Comparison of ENCODE assay signal across 17 cellular contexts in genomic region chr11:69922596-69923111, GRCh38.
DNase-seq lines count a peak whose midpoint lies in the region; ATAC-seq and TF ChIP-seq lines count a peak whose summit lies in the region.
"Had no signal": no experiment of that assay in that cellular context is flagged by ENCODE, and none has a peak within 500 bp of the region (broad histone marks: within the 10 kb centered on the region; RNA-seq: fewer than 3 reads in every experiment).

No MANE protein-coding gene starts in this region.

- no peak for ATAC-seq in activated naive CD4-positive, alpha-beta T cell treated with anti-CD3 and anti-CD28 coated beads, Interleukin-2, amount 50 U/mL, for 72 hours
- ATAC-seq in upper lobe of right lung = no peak

- peaks cover 12% of the 10 kb centered on the region for H3K27me3 ChIP-seq in iPS-15b (ENCODE audit: control insufficient read depth, insufficient read depth, low read length)
- peaks cover 7% of the 10 kb centered on the region for H3K27me3 ChIP-seq in upper lobe of right lung
- H3K27me3 ChIP-seq: Peyer's patch had no signal

- CTCF ChIA-PET in activated naive CD4-positive, alpha-beta T cell treated with anti-CD3 and anti-CD28 coated beads, Interleukin-2, amount 10 ng/mL, durations not matched to agents 7 days and 5 days (lab: Charles Lee) = interaction anchor here (1.4 kb wide), 1 partner anchor 12 kb away, joined by 3 read pairs; no protein-coding TSS in a partner anchor

- H3K4me1 ChIP-seq in iPS-15b (ENCODE audit: control insufficient read depth, insufficient read depth, low read length) (no peaks in the 10 kb centered on the region), upper lobe of right lung (peaks cover 17% of the 10 kb centered on the region)

- H3K4me3 ChIP-seq in iPS-15b (ENCODE audit: low read depth, low read length) = no peak overlapping the region
- no peak overlapping the region for H3K4me3 ChIP-seq in upper lobe of right lung
- H3K4me3 ChIP-seq: Peyer's patch had no signal

- no peak for TF ChIP-seq CTCF in upper lobe of right lung (IDR thresholded peaks at IDR 0.05)

- H3K4me1 Mint-ChIP-seq in activated naive CD4-positive, alpha-beta T cell treated with anti-CD3 and anti-CD28 coated beads, Interleukin-2, amount 10 ng/mL, durations not matched to agents 7 days and 5 days = peaks cover 4% of the 10 kb centered on the region

- H3K27ac ChIP-seq in upper lobe of right lung = no peak overlapping the region
- H3K27ac ChIP-seq: Peyer's patch had no signal

- H3K9me3 Mint-ChIP-seq in activated naive CD4-positive, alpha-beta T cell treated with anti-CD3 and anti-CD28 coated beads, Interleukin-2, amount 10 ng/mL, durations not matched to agents 7 days and 5 days = no peaks in the 10 kb centered on the region
- H3K9me3 Mint-ChIP-seq in activated naive CD4-positive, alpha-beta T cell treated with anti-CD3 and anti-CD28 coated beads, Interleukin-2, amount 50 U/mL, for 72 hours = no peaks in the 10 kb centered on the region

- H3K9ac ChIP-seq in iPS-15b (ENCODE audit: low read depth, low read length) = peak overlapping the region; percentile 12

- no peaks in the 10 kb centered on the region for H3K36me3 Mint-ChIP-seq in activated naive CD4-positive, alpha-beta T cell treated with anti-CD3 and anti-CD28 coated beads, Interleukin-2, amount 10 ng/mL, durations not matched to agents 7 days and 5 days
- H3K36me3 Mint-ChIP-seq in activated naive CD4-positive, alpha-beta T cell treated with anti-CD3 and anti-CD28 coated beads, Interleukin-2, amount 50 U/mL, for 72 hours = no peaks in the 10 kb centered on the region
- H3K36me3 Mint-ChIP-seq: CD4-positive, alpha-beta memory T cell had no signal

- peak; percentile 6 for DNase-seq in activated naive CD4-positive, alpha-beta T cell treated with anti-CD3 and anti-CD28 coated beads, Interleukin-2, amount 10 ng/mL, durations not matched to agents 7 days and 5 days
- DNase-seq in activated naive CD4-positive, alpha-beta T cell treated with anti-CD3 and anti-CD28 coated beads, Interleukin-2, amount 50 U/mL, for 72 hours (ENCODE audit: low spot score in 2 of 2) = no peak
- peak; percentile 66 for DNase-seq in posterior vena cava (ENCODE audit: low spot score)
- peak; percentile 34 for DNase-seq in upper lobe of right lung
- no peak for DNase-seq in stimulated activated CD4-positive, alpha-beta T cell treated with anti-CD3 and anti-CD28 coated beads, Interleukin-2, amount 100 ng/mL, for 24 hours
- DNase-seq in amniotic stem cell (lab: John Stamatoyannopoulos, UW) = no peak
- DNase-seq in activated CD4-positive, alpha-beta T cell treated with anti-CD3 and anti-CD28 coated beads for 4 hours = no peak
- DNase-seq: CD4-positive, alpha-beta memory T cell; GF-D8; KBM-7; NCI-H1105 treated with DMSO at 0.1 percent for 48 hours; NCI-H1694; NCI-H2081 treated with DMSO at 0.1 percent for 48 hours; NCI-H748 treated with DMSO at 0.1 percent for 48 hours; NK-92 treated with Interleukin-12 subunit alpha and Interleukin-12 subunit beta, amount 100 ng/mL, for 24 hours had no signal

- H3K9me3 ChIP-seq in iPS-15b (ENCODE audit: control insufficient read depth, insufficient read depth, low read length) (no peaks in the 10 kb centered on the region), upper lobe of right lung (no peaks in the 10 kb centered on the region)
- H3K9me3 ChIP-seq: Peyer's patch had no signal

- no peak overlapping the region for H3K4me3 Mint-ChIP-seq in activated naive CD4-positive, alpha-beta T cell treated with anti-CD3 and anti-CD28 coated beads, Interleukin-2, amount 10 ng/mL, durations not matched to agents 7 days and 5 days
- H3K4me3 Mint-ChIP-seq: CD4-positive, alpha-beta memory T cell had no signal

- peaks cover 67% of the 10 kb centered on the region for H3K27me3 Mint-ChIP-seq in activated naive CD4-positive, alpha-beta T cell treated with anti-CD3 and anti-CD28 coated beads, Interleukin-2, amount 10 ng/mL, durations not matched to agents 7 days and 5 days

- intact Hi-C loops in posterior vena cava (cut with DNase I) (loop anchor here (5.0 to 10.0 kb wide), 2 partner anchors 150 to 152 kb away; partner anchors contain the start of gene ANO1 (in 1 of the 2)), upper lobe of right lung (cut with DNase I) (loop anchor here (5.0 kb wide), 1 partner anchor 270 kb away; no protein-coding TSS in a partner anchor)

- H3K36me3 ChIP-seq in iPS-15b (ENCODE audit: control insufficient read depth, insufficient read depth, low read length) = no peaks in the 10 kb centered on the region
- H3K36me3 ChIP-seq in upper lobe of right lung = no peaks in the 10 kb centered on the region
- H3K36me3 ChIP-seq: Peyer's patch had no signal

- H3K27ac Mint-ChIP-seq in activated naive CD4-positive, alpha-beta T cell treated with anti-CD3 and anti-CD28 coated beads, Interleukin-2, amount 10 ng/mL, durations not matched to agents 7 days and 5 days = no peak overlapping the region
- H3K27ac Mint-ChIP-seq in activated naive CD4-positive, alpha-beta T cell treated with anti-CD3 and anti-CD28 coated beads, Interleukin-2, amount 50 U/mL, for 72 hours = no peak overlapping the region
- H3K27ac Mint-ChIP-seq: CD4-positive, alpha-beta memory T cell had no signal

Comparison
In these comparisons a context has a peak if more than half of its experiments do, and no peak if none do; other contexts are left out.
1. DNase-seq: peak in activated naive CD4-positive, alpha-beta T cell treated with anti-CD3 and anti-CD28 coated beads, Interleukin-2, amount 10 ng/mL, durations not matched to agents 7 days and 5 days (single experiment), posterior vena cava (single experiment) and upper lobe of right lung (single experiment); none in activated naive CD4-positive, alpha-beta T cell treated with anti-CD3 and anti-CD28 coated beads, Interleukin-2, amount 50 U/mL, for 72 hours (0 of 2), stimulated activated CD4-positive, alpha-beta T cell treated with anti-CD3 and anti-CD28 coated beads, Interleukin-2, amount 100 ng/mL, for 24 hours (0 of 2), amniotic stem cell (single experiment) and activated CD4-positive, alpha-beta T cell treated with anti-CD3 and anti-CD28 coated beads for 4 hours (0 of 2).